Comparison of ENCODE assay signal across 19 cellular contexts in genomic region chr11:26109658-26110393, GRCh38.
"Had no signal": no experiment of that assay in that cellular context is flagged by ENCODE, and none has a peak within 500 bp of the region (broad histone marks: within the 10 kb centered on the region; RNA-seq: fewer than 3 reads in every experiment).

No MANE protein-coding gene starts in this region.

- H3K9me3 ChIP-seq: mucosa of descending colon, neutrophil, psoas muscle, sigmoid colon, thoracic aorta, tibial nerve, upper lobe of left lung had no signal

- H3K27ac ChIP-seq: neutrophil, psoas muscle, thoracic aorta, tibial nerve, upper lobe of left lung had no signal

- DNase-seq: cortex of kidney; effector memory CD8-positive, alpha-beta T cell; foreskin melanocyte; left ventricle myocardium superior; mucosa of descending colon; naive B cell; posterior cingulate gyrus; psoas muscle; right cardiac atrium; sigmoid colon; stimulated activated CD4-positive, alpha-beta T cell treated with anti-CD3 and anti-CD28 coated beads, Interleukin-2, amount 100 ng/mL, for 24 hours; stimulated activated CD4-positive, alpha-beta T cell treated with anti-CD3 and anti-CD28 coated beads, Interleukin-4, amount 100 ng/mL, for 24 hours; upper lobe of left lung had no signal

- H3K36me3 ChIP-seq: neutrophil, sigmoid colon, thoracic aorta, tibial nerve, upper lobe of left lung had no signal

- H3K27me3 ChIP-seq: neutrophil, sigmoid colon, tibial nerve, upper lobe of left lung had no signal

- H3K4me3 ChIP-seq: lung, mucosa of descending colon, psoas muscle, sigmoid colon, thoracic aorta, tibial nerve, upper lobe of left lung had no signal

- H3K4me1 ChIP-seq: psoas muscle, sigmoid colon had no signal

- ATAC-seq: effector memory CD8-positive, alpha-beta T cell; left ventricle myocardium superior; mucosa of descending colon; natural killer cell treated with Interleukin-12 subunit alpha and Interleukin-12 subunit beta and Interleukin-15 and Interleukin-18, amount 100 ng/mL, for 72 hours; psoas muscle; right cardiac atrium; stimulated activated memory B cell treated with anti-CD40 and anti-IgM and Interleukin-4, amounts not matched to agents 10 μg/mL and 1 μg/mL and 100 μg/mL, for 72 hours had no signal
